12 cellular contexts compared by ENCODE assay signal in the genomic region with DNA sequence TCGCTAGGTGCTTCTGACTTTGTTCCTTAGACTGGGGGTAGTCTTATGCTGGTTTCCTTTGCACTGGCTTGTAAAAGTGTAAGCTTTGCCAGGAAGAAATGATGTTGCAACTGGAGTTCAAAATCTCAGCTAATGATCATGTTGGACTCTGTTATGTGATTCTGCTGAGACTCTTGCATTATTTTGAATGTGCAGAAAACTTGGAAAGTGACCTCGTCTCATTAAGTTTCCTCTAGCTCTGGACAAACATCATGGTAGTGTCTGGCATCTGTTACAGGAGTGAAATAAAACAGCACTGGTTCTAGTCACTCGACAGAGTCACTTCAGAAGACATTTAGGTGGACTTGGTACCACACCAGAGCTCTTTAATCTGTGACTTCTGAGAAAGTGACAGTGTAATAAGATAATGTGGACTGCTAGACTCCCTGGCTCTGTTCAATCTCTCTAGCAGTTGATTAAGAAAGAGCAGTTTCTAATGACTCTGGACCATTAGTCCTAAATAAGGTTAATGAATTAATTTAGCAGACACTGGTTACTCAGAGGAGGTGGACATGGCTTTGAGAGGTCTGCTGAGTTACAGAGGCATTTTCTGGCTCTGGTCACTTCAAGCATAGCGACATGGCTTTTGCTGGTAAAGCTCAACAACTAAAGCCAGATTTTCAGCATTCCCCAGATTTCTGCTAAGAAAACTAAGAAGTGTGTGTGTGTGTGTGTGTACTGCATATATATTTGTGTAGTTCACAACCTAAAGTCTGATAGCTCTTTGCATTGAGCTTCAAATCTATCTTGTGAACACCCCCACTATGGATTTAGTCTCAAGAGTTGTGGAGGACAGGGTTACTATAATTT. TPM values are rescaled to one million over a fixed set of nuclear protein-coding genes. Genes with fewer than 3 reads are reported as not detected.
DNase-seq lines count a peak whose midpoint lies in the region; ATAC-seq, FAIRE-seq and TF ChIP-seq lines count a peak whose summit lies in the region.
"Had no signal": no experiment of that assay in that cellular context is flagged by ENCODE, and none has a peak within 500 bp of the region (broad histone marks: within the 10 kb centered on the region; RNA-seq: fewer than 3 reads in every experiment).

No MANE protein-coding gene starts in this region.

- TF ChIP-seq CTCF in MCF 10A (IDR thresholded peaks at IDR 0.05; ENCODE audit: unreplicated experiment) = no peak
- TF ChIP-seq CTCF in kidney (IDR thresholded peaks at IDR 0.05; ENCODE audit: borderline replicate concordance, extremely low read depth, insufficient read depth) = no peak
- TF ChIP-seq CTCF in stomach (IDR thresholded peaks at IDR 0.05) = no peak

- peak overlapping the region; percentile 91 for H3K9ac ChIP-seq in kidney (ENCODE audit: low read length in 2 of 2)

- peaks cover 9 to 17% of the 10 kb centered on the region in 2 donors for H3K36me3 ChIP-seq in kidney (ENCODE audit: control insufficient read depth in 1 of 2, insufficient read depth in 2 of 2, low read length in 2 of 2)
- peaks cover 4 to 13% (median 6%) of the 10 kb centered on the region in 4 donors for H3K36me3 ChIP-seq in stomach

- BruUV-seq in MCF 10A (replicated peaks; lab: Mats Ljungman, UMichigan) = no TSS peak

- H3K4me1 ChIP-seq in kidney (ENCODE audit: control insufficient read depth in 1 of 2, insufficient read depth in 1 of 2, low read depth in 1 of 2, low read length in 2 of 2) (peaks cover 4 to 11% of the 10 kb centered on the region in 2 donors), stomach (peaks cover 7 to 83% (median 53%) of the 10 kb centered on the region in 4 donors)

- FAIRE-seq in kidney (lab: Jason Lieb, UNC) = no peak
- FAIRE-seq: GM12878 had no signal

- peaks cover 30% of the 10 kb centered on the region for H3K4me1 Mint-ChIP-seq in MCF 10A (ENCODE audit: insufficient read depth, unreplicated experiment)

- 39 to 56% (median 47%) methylated on average over 4 of the region's 4 CpGs for WGBS in stomach, 5 donors

- no peaks in the 10 kb centered on the region for H3K27me3 Mint-ChIP-seq in MCF 10A (ENCODE audit: insufficient read depth, unreplicated experiment)

- POLR2A ChIA-PET in MCF 10A (lab: Yijun Ruan, JAX) = interaction anchor here (0.5 to 1.9 kb wide), 7 partner anchors 9 to 1306 kb away, joined by 3 to 12 read pairs (median 5); no protein-coding TSS in a partner anchor

- H3K27ac ChIP-seq in kidney (ENCODE audit: low read depth in 2 of 2, low read length in 2 of 2) (peak overlapping the region; percentile 86 to 93), stomach (peak overlapping the region in 4 of 5 donors; percentile 17 to 93 (median 90))

- peaks cover 6% of the 10 kb centered on the region for H3K36me3 Mint-ChIP-seq in MCF 10A (ENCODE audit: insufficient read depth, unreplicated experiment)
- H3K36me3 Mint-ChIP-seq: stimulated activated memory B cell treated with anti-CD40 and anti-IgM and Interleukin-4, amounts not matched to agents 10 μg/mL and 1 μg/mL and 100 μg/mL, for 72 hours had no signal

- intact Hi-C loops in MCF 10A (cut with micrococcal nuclease) (loop anchor here (1.0 to 10.0 kb wide), 12 partner anchors 175 to 1306 kb away; no protein-coding TSS in a partner anchor), kidney (cut with DNase I) (loop anchor here (10.0 kb wide), 1 partner anchor 1302 kb away; no protein-coding TSS in a partner anchor), stomach (cut with DNase I; ENCODE audit: low total_unique reads) (loop anchor here (10.0 kb wide), 1 partner anchor 138 kb away; no protein-coding TSS in a partner anchor)

- peak overlapping the region; percentile 94 for H3K4me3 Mint-ChIP-seq in MCF 10A (ENCODE audit: unreplicated experiment)
- H3K4me3 Mint-ChIP-seq: stimulated activated memory B cell treated with anti-CD40 and anti-IgM and Interleukin-4, amounts not matched to agents 10 μg/mL and 1 μg/mL and 100 μg/mL, for 72 hours had no signal

- ATAC-seq in HG03432 (IDR thresholded peaks at IDR 0.05; ENCODE audit: unreplicated experiment) = no peak
- ATAC-seq: GM12878; left colon; stimulated activated memory B cell treated with anti-CD40 and anti-IgM and Interleukin-4, amounts not matched to agents 10 μg/mL and 1 μg/mL and 100 μg/mL, for 72 hours had no signal

- H3K27me3 ChIP-seq in stomach = peaks cover 0 to 25% (median 16%) of the 10 kb centered on the region in 3 donors

- no peaks in the 10 kb centered on the region for H3K9me3 Mint-ChIP-seq in MCF 10A (ENCODE audit: unreplicated experiment)
- H3K9me3 Mint-ChIP-seq: stimulated activated memory B cell treated with anti-CD40 and anti-IgM and Interleukin-4, amounts not matched to agents 10 μg/mL and 1 μg/mL and 100 μg/mL, for 72 hours had no signal

- H3K4me3 ChIP-seq in kidney (ENCODE audit: low read length in 2 of 2) (peak overlapping the region; percentile 77), stomach (peak overlapping the region; percentile 70 to 75 (median 72))
- H3K4me3 ChIP-seq: GM12878 had no signal

- CTCF ChIA-PET in MCF 10A (lab: Yijun Ruan, JAX) = interaction anchor here (0.5 to 6.7 kb wide), 11 partner anchors 60 to 1315 kb away, joined by 3 to 46 read pairs (median 3); no protein-coding TSS in a partner anchor

- peak overlapping the region; percentile 92 for H3K27ac Mint-ChIP-seq in MCF 10A (ENCODE audit: low read depth, unreplicated experiment)
- H3K27ac Mint-ChIP-seq: stimulated activated memory B cell treated with anti-CD40 and anti-IgM and Interleukin-4, amounts not matched to agents 10 μg/mL and 1 μg/mL and 100 μg/mL, for 72 hours had no signal

- H3K9me3 ChIP-seq in kidney (ENCODE audit: control insufficient read depth in 1 of 2, low read length in 2 of 2) = no peaks in the 10 kb centered on the region
- no peaks in the 10 kb centered on the region for H3K9me3 ChIP-seq in stomach

- DNase-seq in HT1080 (ENCODE audit: low read depth) = peak; percentile 27
- peak; percentile 65 for DNase-seq in MCF 10A (ENCODE audit: unreplicated experiment)
- no peak for DNase-seq in kidney
- DNase-seq in stomach = no peak
- DNase-seq in activated naive CD4-positive, alpha-beta T cell treated with Interleukin-2 at 50 U/mL for 16 hours = no peak
- DNase-seq in hypothalamus (lab: John Stamatoyannopoulos, UW) = no peak
- DNase-seq in NCI-H2171 treated with DMSO at 0.1 percent for 48 hours (lab: John Stamatoyannopoulos, UW) = no peak
- DNase-seq: activated T-cell treated with anti-CD3 and anti-CD28 coated beads for 4 hours, left colon had no signal

- no peak for TF ChIP-seq POLR2A in stomach (IDR thresholded peaks at IDR 0.05)

- TF ChIP-seq EP300 in stomach (IDR thresholded peaks at IDR 0.05) = no peak

RNA-seq across cellular contexts. Expression of a gene that starts 2.1 kb away (rescaled TPM):
- 219 and 281 TPM in 2 replicates for total RNA-seq in HT1080 (2014; rRNA removed; shearing (Covaris generic))
- polyA plus RNA-seq in HT1080 (2015; cell fraction: cytosol; rRNA removed) = 136 and 183 TPM in 2 replicates
- polyA plus RNA-seq in HT1080 (2015; cell fraction: nucleus; rRNA removed) = 744 and 771 TPM in 2 replicates
- total RNA-seq in MCF 10A (2022) (66.6 and 117 TPM in 2 replicates), kidney (243 TPM), stomach (10 to 100 TPM in 4 of 5 donors, 1 to 10 TPM in 1; 7.2 to 94.7 (median 21.0) TPM)
- polyA plus RNA-seq in kidney (ENCODE audit: insufficient read depth, low read depth, low replicate concordance) (40.5 TPM), stomach (1 to 10 TPM; 4.6 to 6.1 (median 5.3) TPM)

Comparison
In these comparisons a context has a peak if more than half of its experiments do, and no peak if none do; other contexts are left out.
1. DNase-seq: peak in HT1080 (single experiment) and MCF 10A (single experiment); none in kidney (single experiment), stomach (single experiment), activated naive CD4-positive, alpha-beta T cell treated with Interleukin-2 at 50 U/mL for 16 hours (single experiment), hypothalamus (0 of 51) and NCI-H2171 treated with DMSO at 0.1 percent for 48 hours (single experiment).